ENCODE assay signal across 15 cellular contexts in the genomic region with DNA sequence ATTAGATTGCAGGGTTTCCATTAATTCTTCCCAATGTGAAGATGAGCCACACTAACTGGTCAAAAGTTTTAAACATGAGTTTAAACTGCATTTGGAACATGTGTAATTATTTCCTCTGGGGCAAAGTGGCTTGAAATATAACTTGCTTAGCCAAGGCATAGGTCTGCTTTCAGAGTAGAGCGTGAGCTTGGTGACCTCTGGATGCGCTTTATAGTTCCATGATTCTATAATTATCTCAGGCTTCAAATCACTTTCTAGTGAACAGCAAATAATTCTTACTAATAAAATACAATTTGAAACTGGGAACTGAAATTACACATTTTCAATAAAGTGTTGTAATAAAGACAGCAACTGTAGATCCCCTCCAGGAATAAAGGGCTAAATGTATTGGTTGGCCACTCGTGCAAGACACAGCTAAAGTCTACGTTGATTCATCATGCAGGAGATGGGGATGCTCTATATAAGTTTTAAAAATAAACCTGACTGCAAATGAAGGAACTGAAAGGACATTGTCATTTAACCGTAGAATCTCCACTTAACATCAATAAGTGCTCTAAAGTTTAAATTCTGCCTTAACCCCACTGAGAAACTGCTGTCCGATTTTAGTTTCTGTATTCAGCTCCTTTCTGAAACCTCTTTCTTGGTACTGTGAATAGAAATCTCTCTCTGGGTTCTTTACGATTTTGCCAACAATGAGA.
A peak's percentile ranks its signal among the peaks of the same experiment; 100 is the strongest.
DNase-seq lines count a peak whose midpoint lies in the region; ATAC-seq and TF ChIP-seq lines count a peak whose summit lies in the region.
"Had no signal": no experiment of that assay in that cellular context is flagged by ENCODE, and none has a peak within 500 bp of the region (broad histone marks: within the 10 kb centered on the region; RNA-seq: fewer than 3 reads in every experiment).

No MANE protein-coding gene starts in this region.

- H3K4me3 ChIP-seq in GM12865 (ENCODE audit: low read depth, low read length) = no peak overlapping the region
- no peak overlapping the region for H3K4me3 ChIP-seq in prostate gland
- H3K4me3 ChIP-seq in ascending aorta = no peak overlapping the region
- H3K4me3 ChIP-seq: cardiac muscle cell, PC-9, spleen had no signal

- no peak for TF ChIP-seq CTCF in GM12865 (IDR thresholded peaks at IDR 0.05; ENCODE audit: insufficient read depth, low read depth, low read length, missing control alignments)
- TF ChIP-seq CTCF in prostate gland (IDR thresholded peaks at IDR 0.05) = no peak
- no peak for TF ChIP-seq CTCF in ascending aorta (IDR thresholded peaks at IDR 0.05)

- H3K9me3 ChIP-seq in prostate gland (no peaks in the 10 kb centered on the region), ascending aorta (no peaks in the 10 kb centered on the region)

- TF ChIP-seq POLR2A in prostate gland (IDR thresholded peaks at IDR 0.05) = no peak

- no peak overlapping the region for H3K27ac ChIP-seq in prostate gland
- H3K27ac ChIP-seq in ascending aorta = no peak overlapping the region
- H3K27ac ChIP-seq: cardiac muscle cell, epithelial cell of prostate, PC-9, spleen had no signal

- no peaks in the 10 kb centered on the region for H3K27me3 ChIP-seq in prostate gland (replicated peaks; ENCODE audit: insufficient read depth)
- H3K27me3 ChIP-seq in ascending aorta = no peaks in the 10 kb centered on the region
- H3K27me3 ChIP-seq: cardiac muscle cell, spleen had no signal

- intact Hi-C loops in prostate gland (cut with DNase I) = no loop called here
- intact Hi-C loops in ascending aorta (cut with DNase I) = no loop called here

- no peaks in the 10 kb centered on the region for H3K4me1 ChIP-seq in prostate gland (replicated peaks)
- no peaks in the 10 kb centered on the region for H3K4me1 ChIP-seq in ascending aorta

- H3K36me3 ChIP-seq in prostate gland (no peaks in the 10 kb centered on the region), ascending aorta (no peaks in the 10 kb centered on the region)
- H3K36me3 ChIP-seq: cardiac muscle cell, spleen had no signal

- DNase-seq in GM12865 (ENCODE audit: low read depth) (peak; percentile 16), prostate gland (ENCODE audit: low spot score) (no peak), HuH-7.5 (ENCODE audit: low spot score) (no peak), ascending aorta (ENCODE audit: low spot score in 2 of 2) (no peak), activated gamma-delta T cell (lab: John Stamatoyannopoulos, UW) (no peak)
- DNase-seq: activated CD4-positive, alpha-beta T cell treated with anti-CD3 and anti-CD28 coated beads, Interleukin-2, amount 50 U/mL, for 48 hours; DND-41; mammary epithelial cell; PC-9; spleen had no signal

- peak; percentile 55 for ATAC-seq in GM19467 (IDR thresholded peaks at IDR 0.05; ENCODE audit: unreplicated experiment)
- ATAC-seq in HG02852 (IDR thresholded peaks at IDR 0.05; ENCODE audit: unreplicated experiment) = peak; percentile 80
- ATAC-seq in HG03521 (IDR thresholded peaks at IDR 0.05; ENCODE audit: unreplicated experiment) = peak; percentile 61

- 77% methylated on average over 7 of the region's 7 CpGs for WGBS in prostate gland
